ENCODE assay signal across 8 cellular contexts in genomic region chr11:66429983-66430602, GRCh38. TPM values are rescaled to one million over a fixed set of nuclear protein-coding genes. Genes with fewer than 3 reads are reported as not detected.
DNase-seq lines count a peak whose midpoint lies in the region; ATAC-seq and TF ChIP-seq lines count a peak whose summit lies in the region.

No MANE protein-coding gene starts in this region.

- H3K9me3 ChIP-seq in osteoblast (ENCODE audit: low read depth, low read length) (no peaks in the 10 kb centered on the region), thyroid gland (no peaks in the 10 kb centered on the region)

- H3K36me3 ChIP-seq in osteoblast (ENCODE audit: insufficient read depth, low read length): no peaks in the 10 kb centered on the region
- H3K36me3 ChIP-seq in thyroid gland: peaks cover 2% of the 10 kb centered on the region in 2 donors

- H3K27me3 ChIP-seq in osteoblast (ENCODE audit: insufficient read depth, low read length): peaks cover 4% of the 10 kb centered on the region
- no peaks in the 10 kb centered on the region for H3K27me3 ChIP-seq in thyroid gland

- H3K4me3 Mint-ChIP-seq in Calu3 (ENCODE audit: low read depth, unreplicated experiment): no peak overlapping the region

- intact Hi-C loops in Calu3 (cut with micrococcal nuclease; ENCODE audit: unreplicated experiment) (loop anchor here (1.0 kb wide), 1 partner anchor 22 kb away; no protein-coding TSS in a partner anchor), thyroid gland (cut with DNase I) (loop anchor here (2.0 kb wide), 1 partner anchor 21 kb away; no protein-coding TSS in a partner anchor)

- CTCF ChIA-PET in Calu3 (lab: Charles Lee): interaction anchor here (0.6 to 1.8 kb wide), 4 partner anchors 12 to 61 kb away, joined by 3 to 16 read pairs (median 4); no protein-coding TSS in a partner anchor

- H3K4me3 ChIP-seq in foreskin fibroblast (ENCODE audit: low read depth in 1 of 2, low read length in 2 of 2) (no peak overlapping the region), osteoblast (ENCODE audit: insufficient read depth, low read length) (no peak overlapping the region), thyroid gland (replicated peaks in 1 of 3) (no peak overlapping the region)

- no peak for ATAC-seq in GM18873 (IDR thresholded peaks at IDR 0.05; ENCODE audit: low FRiP score, unreplicated experiment)

- H3K27ac Mint-ChIP-seq in Calu3 (ENCODE audit: unreplicated experiment): no peak overlapping the region

- no peaks in the 10 kb centered on the region for H3K4me1 Mint-ChIP-seq in Calu3 (ENCODE audit: low read depth, unreplicated experiment)

- no peaks in the 10 kb centered on the region for H3K9me3 Mint-ChIP-seq in Calu3 (ENCODE audit: low read depth, unreplicated experiment)

- H3K79me2 ChIP-seq in osteoblast (ENCODE audit: insufficient read depth, low read length): no peaks in the 10 kb centered on the region

- no peaks in the 10 kb centered on the region for H4K20me1 ChIP-seq in osteoblast (ENCODE audit: insufficient read depth, low read length)

- WGBS in thyroid gland, 2 donors: 28 to 31% methylated on average over 9 of the region's 9 CpGs

- DNase-seq in Calu3: peak; percentile 79
- peak; percentile 77 to 86 for DNase-seq in Kasumi-1 (lab: John Stamatoyannopoulos, UW)
- DNase-seq in RPMI8226: peak; percentile 85
- DNase-seq in activated T-helper 1 cell treated with anti-CD3 and anti-CD28 coated beads, Interleukin-2, amount 50 U/mL, for 16 hours (ENCODE audit: low read depth in 1 of 2, low spot score in 1 of 2): peak; percentile 54 to 55
- peak; percentile 46 to 86 for DNase-seq in foreskin fibroblast
- DNase-seq in osteoblast (ENCODE audit: insufficient read length, low spot score, missing footprints): peak; percentile 97
- peak; percentile 70 for DNase-seq in thyroid gland

- H2AFZ ChIP-seq in osteoblast (ENCODE audit: low read length): no peak overlapping the region

- peaks cover 6% of the 10 kb centered on the region for H3K36me3 Mint-ChIP-seq in Calu3 (ENCODE audit: insufficient read depth, unreplicated experiment)

- H3K4me2 ChIP-seq in osteoblast (ENCODE audit: insufficient read depth, low read length): no peak overlapping the region

- H3K4me1 ChIP-seq in osteoblast (ENCODE audit: insufficient read depth, low read length) (no peaks in the 10 kb centered on the region), thyroid gland (no peaks in the 10 kb centered on the region)

- H3K27ac ChIP-seq in osteoblast (ENCODE audit: low read depth, low read length) (no peak overlapping the region), thyroid gland (no peak overlapping the region)

- TF ChIP-seq CTCF in Calu3 (IDR thresholded peaks at IDR 0.05; ENCODE audit: unreplicated experiment) (peak; percentile 89), foreskin fibroblast (IDR thresholded peaks at IDR 0.05; ENCODE audit: low read depth, low read length) (peak; percentile 87), osteoblast (IDR thresholded peaks at IDR 0.05; ENCODE audit: extremely low read depth, low read depth, low read length) (peak; percentile 87), thyroid gland (IDR thresholded peaks at IDR 0.05) (peak; percentile 35 to 75 (median 53))

- no TSS peak for BruUV-seq in Calu3 (replicated peaks; lab: Mats Ljungman, UMichigan)

- peaks cover 11% of the 10 kb centered on the region for H3K27me3 Mint-ChIP-seq in Calu3 (ENCODE audit: unreplicated experiment)

- TF ChIP-seq POLR2A in thyroid gland (IDR thresholded peaks at IDR 0.05): no peak

RNA-seq across cellular contexts. Expression of gene MRPL11, which starts 8.6 kb away (rescaled TPM):
- total RNA-seq in Calu3 (2022) (76.1 and 79.6 TPM in 2 replicates), osteoblast (31.5 and 33.3 TPM in 2 replicates), thyroid gland (10 to 100 TPM; 35.5 to 58.3 (median 39.7) TPM)

RNA-seq across cellular contexts. Expression of gene NPAS4, which starts 9.3 kb away (rescaled TPM):
- total RNA-seq in Calu3 (2022) (not detected in 2 replicates), osteoblast (0.36 TPM in 1 of 2 replicates, not detected in the other), thyroid gland (not detected)

RNA-seq across cellular contexts. Expression of gene PELI3, which starts 36.6 kb away (rescaled TPM):
- 7.6 and 8.1 TPM in 2 replicates for total RNA-seq in Calu3 (2022)
- 18.9 and 19.2 TPM in 2 replicates for total RNA-seq in osteoblast
- 10 to 100 TPM; 11.4 to 21.8 (median 14.7) TPM for total RNA-seq in thyroid gland

RNA-seq across cellular contexts. Expression of gene DPP3, which starts 50.1 kb away (rescaled TPM):
- total RNA-seq in Calu3 (2022) (57.4 and 58.0 TPM in 2 replicates), osteoblast (35.8 and 36.5 TPM in 2 replicates), thyroid gland (10 to 100 TPM; 10.9 to 38.7 (median 35.8) TPM)

RNA-seq across cellular contexts. Expression of gene SLC29A2, which starts 58.5 kb away (rescaled TPM):
- 37.7 and 40.4 TPM in 2 replicates for total RNA-seq in Calu3 (2022)
- under 0.01 and 0.29 TPM in 2 replicates for total RNA-seq in osteoblast
- 10 to 100 TPM in 2 of 4 donors, 1 to 10 TPM in 2; 5.0 to 11.4 (median 8.3) TPM for total RNA-seq in thyroid gland
